In the genomic region with DNA sequence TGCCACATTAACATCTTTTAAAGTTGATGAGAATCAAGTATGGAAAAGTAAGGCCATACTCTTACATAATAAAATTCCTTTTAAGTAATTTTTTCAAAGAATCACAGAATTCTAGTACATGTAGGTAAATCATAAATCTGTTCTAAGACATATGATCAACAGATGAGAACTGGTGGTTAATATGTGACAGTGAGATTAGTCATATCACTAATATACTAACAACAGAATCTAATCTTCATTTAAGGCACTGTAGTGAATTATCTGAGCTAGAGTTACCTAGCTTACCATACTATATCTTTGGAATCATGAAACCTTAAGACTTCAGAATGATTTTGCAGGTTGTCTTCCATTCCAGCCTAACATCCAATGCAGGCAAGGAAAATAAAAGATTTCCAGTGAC, we compare ENCODE assay signal across 15 cellular contexts. TPM values are rescaled to one million over a fixed set of nuclear protein-coding genes. Genes with fewer than 3 reads are reported as not detected.
DNase-seq lines count a peak whose midpoint lies in the region; ATAC-seq and TF ChIP-seq lines count a peak whose summit lies in the region.
"Had no signal": no experiment of that assay in that cellular context is flagged by ENCODE, and none has a peak within 500 bp of the region (broad histone marks: within the 10 kb centered on the region; RNA-seq: fewer than 3 reads in every experiment).

No MANE protein-coding gene starts in this region.

- H3K4me3 ChIP-seq in naive thymus-derived CD4-positive, alpha-beta T cell (ENCODE audit: low read length): no peak overlapping the region
- H3K4me3 ChIP-seq in mucosa of descending colon: no peak overlapping the region
- H3K4me3 ChIP-seq: neural progenitor cell, smooth muscle cell had no signal

- CTCF ChIA-PET in activated naive CD4-positive, alpha-beta T cell treated with anti-CD3 and anti-CD28 coated beads for 36 hours (lab: Charles Lee): interaction anchor here (0.6 to 1.9 kb wide), 4 partner anchors 8 to 242 kb away, joined by 4 to 11 read pairs (median 8); no protein-coding TSS in a partner anchor
- CTCF ChIA-PET in naive thymus-derived CD4-positive, alpha-beta T cell (lab: Charles Lee): interaction anchor here (0.8 to 2.7 kb wide), 3 partner anchors 214 to 241 kb away, joined by 3 to 12 read pairs (median 3); no protein-coding TSS in a partner anchor

- DNase-seq in activated naive CD4-positive, alpha-beta T cell treated with anti-CD3 and anti-CD28 coated beads for 36 hours: no peak
- DNase-seq in activated naive CD4-positive, alpha-beta T cell treated with anti-CD3 and anti-CD28 coated beads, Interleukin-2, amount 50 U/mL, for 16 hours: no peak
- DNase-seq in naive thymus-derived CD4-positive, alpha-beta T cell: no peak
- DNase-seq in mucosa of descending colon (no peak), hippocampal formation (lab: John Stamatoyannopoulos, UW) (no peak), A172 (ENCODE audit: low spot score) (no peak)
- DNase-seq: activated CD4-positive, alpha-beta T cell treated with anti-CD3 and anti-CD28 coated beads, Interleukin-2, amount 50 U/mL, for 1 hour; amniotic stem cell; NCI-H1417 treated with DMSO at 0.1 percent for 48 hours had no signal

- peaks cover 0 to 3% (median 0%) of the 10 kb centered on the region in 3 experiments for H3K36me3 ChIP-seq in naive thymus-derived CD4-positive, alpha-beta T cell (ENCODE audit: control insufficient read depth in 2 of 3, insufficient read depth in 3 of 3, low read length in 3 of 3)
- H3K36me3 ChIP-seq in mucosa of descending colon (ENCODE audit: low read depth): no peaks in the 10 kb centered on the region
- H3K36me3 ChIP-seq: neural progenitor cell had no signal

- H3K27ac ChIP-seq in naive thymus-derived CD4-positive, alpha-beta T cell (ENCODE audit: low read depth, low read length): peak overlapping the region; percentile 74
- H3K27ac ChIP-seq: neural progenitor cell had no signal

- no peak for TF ChIP-seq CTCF in mucosa of descending colon (IDR thresholded peaks at IDR 0.05)

- no peaks in the 10 kb centered on the region for H3K9me3 Mint-ChIP-seq in activated naive CD4-positive, alpha-beta T cell treated with anti-CD3 and anti-CD28 coated beads for 36 hours
- peaks cover 0 to 6% (median 0%) of the 10 kb centered on the region in 11 donors for H3K9me3 Mint-ChIP-seq in naive thymus-derived CD4-positive, alpha-beta T cell
- H3K9me3 Mint-ChIP-seq: neural progenitor cell had no signal

- peaks cover 19 to 25% of the 10 kb centered on the region in 2 donors for H3K4me1 ChIP-seq in naive thymus-derived CD4-positive, alpha-beta T cell (ENCODE audit: control insufficient read depth in 2 of 2, insufficient read depth in 2 of 2, low read length in 2 of 2)
- H3K4me1 ChIP-seq in mucosa of descending colon (ENCODE audit: low read depth): peaks cover 3% of the 10 kb centered on the region
- H3K4me1 ChIP-seq: neural progenitor cell had no signal

- peak overlapping the region; percentile 89 for H3K27ac Mint-ChIP-seq in activated naive CD4-positive, alpha-beta T cell treated with anti-CD3 and anti-CD28 coated beads for 36 hours
- peak overlapping the region in 8 of 9 donors; percentile 93 to 99 (median 97) for H3K27ac Mint-ChIP-seq in naive thymus-derived CD4-positive, alpha-beta T cell
- H3K27ac Mint-ChIP-seq: neural progenitor cell, type B pancreatic cell had no signal

- H3K27me3 ChIP-seq in naive thymus-derived CD4-positive, alpha-beta T cell (ENCODE audit: control insufficient read depth in 2 of 2, insufficient read depth in 2 of 2, low read length in 2 of 2): no peaks in the 10 kb centered on the region
- H3K27me3 ChIP-seq: neural progenitor cell had no signal

- no peaks in the 10 kb centered on the region for H3K9me3 ChIP-seq in naive thymus-derived CD4-positive, alpha-beta T cell (ENCODE audit: control insufficient read depth in 2 of 3, low read length in 3 of 3)
- H3K9me3 ChIP-seq in mucosa of descending colon: no peaks in the 10 kb centered on the region

- no peaks in the 10 kb centered on the region for H3K27me3 Mint-ChIP-seq in activated naive CD4-positive, alpha-beta T cell treated with anti-CD3 and anti-CD28 coated beads for 36 hours (ENCODE audit: low read depth)
- peaks cover 0 to 2% (median 0%) of the 10 kb centered on the region in 5 donors for H3K27me3 Mint-ChIP-seq in naive thymus-derived CD4-positive, alpha-beta T cell
- H3K27me3 Mint-ChIP-seq: type B pancreatic cell had no signal

- H3K4me1 Mint-ChIP-seq in activated naive CD4-positive, alpha-beta T cell treated with anti-CD3 and anti-CD28 coated beads for 36 hours (ENCODE audit: low read depth): peaks cover 36% of the 10 kb centered on the region
- H3K4me1 Mint-ChIP-seq in naive thymus-derived CD4-positive, alpha-beta T cell: peaks cover 17 to 67% (median 47%) of the 10 kb centered on the region in 7 donors
- H3K4me1 Mint-ChIP-seq: neural progenitor cell had no signal

- ATAC-seq in GM21619 (IDR thresholded peaks at IDR 0.05; ENCODE audit: unreplicated experiment): peak; percentile 75
- ATAC-seq in HG03460 (IDR thresholded peaks at IDR 0.05; ENCODE audit: unreplicated experiment): peak; percentile 68
- no peak for ATAC-seq in naive thymus-derived CD4-positive, alpha-beta T cell
- no peak for ATAC-seq in mucosa of descending colon
- ATAC-seq: HCT116 had no signal

- POLR2A ChIA-PET in naive thymus-derived CD4-positive, alpha-beta T cell (lab: Charles Lee): interaction anchor here (0.7 to 2.9 kb wide), 8 partner anchors 11 to 518 kb away, joined by 3 to 24 read pairs (median 4); partner anchors contain the start of genes ASF1A and FAM184A

- peaks cover 8% of the 10 kb centered on the region for H3K36me3 Mint-ChIP-seq in activated naive CD4-positive, alpha-beta T cell treated with anti-CD3 and anti-CD28 coated beads for 36 hours (ENCODE audit: low read depth)
- H3K36me3 Mint-ChIP-seq in naive thymus-derived CD4-positive, alpha-beta T cell: peaks cover 0 to 21% (median 11%) of the 10 kb centered on the region in 5 donors

- H3K4me3 Mint-ChIP-seq in activated naive CD4-positive, alpha-beta T cell treated with anti-CD3 and anti-CD28 coated beads for 36 hours: no peak overlapping the region
- peak overlapping the region in 5 of 10 donors; percentile 23 to 80 (median 69) for H3K4me3 Mint-ChIP-seq in naive thymus-derived CD4-positive, alpha-beta T cell
- H3K4me3 Mint-ChIP-seq: neural progenitor cell, type B pancreatic cell had no signal

- intact Hi-C loops in activated naive CD4-positive, alpha-beta T cell treated with anti-CD3 and anti-CD28 coated beads for 36 hours (cut with micrococcal nuclease): no loop called here
- intact Hi-C loops in naive thymus-derived CD4-positive, alpha-beta T cell (cut with micrococcal nuclease): loop anchor here (1.0 to 10.0 kb wide), 8 partner anchors 149 to 1005 kb away; partner anchors contain the start of genes MCM9 (in 2 of the 2), ASF1A (in 1 of the 2), FAM184A (in 1 of the 2) and MAN1A1 (in 1 of the 2)
- intact Hi-C loops in mucosa of descending colon (cut with DNase I, micrococcal nuclease): no loop called here

RNA-seq across cellular contexts. Expression of gene PLN, which starts 11.6 kb away (rescaled TPM):
- not detected for total RNA-seq in activated naive CD4-positive, alpha-beta T cell treated with anti-CD3 and anti-CD28 coated beads for 36 hours
- under 1 TPM in 3 of 5 experiments, not detected in 2; 0.19 to 0.22 (median 0.20) TPM for total RNA-seq in naive thymus-derived CD4-positive, alpha-beta T cell
- polyA plus RNA-seq in naive thymus-derived CD4-positive, alpha-beta T cell: under 1 TPM; 0.09 to 0.34 TPM
- total RNA-seq in mucosa of descending colon: 100 to 1,000 TPM in 1 of 3 donors, 10 to 100 TPM in 1, 1 to 10 TPM in 1; 4.2 to 145 (median 19.5) TPM
- total RNA-seq in A172 (2014; rRNA removed; shearing (Covaris generic)): not detected in 2 replicates

Comparison
In these comparisons a context has a peak if more than half of its experiments do, and no peak if none do; other contexts are left out.
1. ATAC-seq: peak in GM21619 (single experiment) and HG03460 (single experiment); none in naive thymus-derived CD4-positive, alpha-beta T cell (single experiment) and mucosa of descending colon (single experiment).
2. intact Hi-C loops: an anchor here in naive thymus-derived CD4-positive, alpha-beta T cell (1.0 to 10.0 kb wide); none called in activated naive CD4-positive, alpha-beta T cell treated with anti-CD3 and anti-CD28 coated beads for 36 hours and mucosa of descending colon.